ENCODE assay signal across 1 cellular context in the genomic region with DNA sequence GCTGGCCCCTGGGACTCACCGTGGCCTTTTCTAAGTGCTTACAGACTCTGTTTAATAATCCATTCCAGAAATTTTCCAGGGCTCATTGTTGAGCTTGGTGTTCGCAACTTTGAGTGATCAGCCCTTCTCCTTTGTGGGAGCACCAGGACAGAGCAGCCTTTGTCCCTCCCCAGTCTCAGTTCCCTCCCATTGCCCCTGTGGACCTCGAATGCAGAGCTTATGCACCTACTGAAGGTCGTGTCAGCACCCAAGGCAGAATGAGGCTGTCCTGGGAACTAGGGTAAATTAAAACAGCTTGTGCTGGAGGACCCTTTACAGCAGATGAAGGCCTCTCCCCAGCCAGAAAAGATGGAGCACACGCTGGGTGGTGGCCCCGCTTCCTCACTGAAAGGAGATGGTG.
TF ChIP-seq lines count a peak whose summit lies in the region.
"Not testable (repeated sequence)": the region's sequence is repeated elsewhere in the genome, so short reads cannot be mapped to it uniquely, and the experiment has no call there.

No MANE protein-coding gene starts in this region.

TF ChIP-seq in HepG2, 621 proteins besides CTCF, POLR2A, EP300 and RAD21 (continued from another document):
- TF ChIP-seq, protein P1, sequence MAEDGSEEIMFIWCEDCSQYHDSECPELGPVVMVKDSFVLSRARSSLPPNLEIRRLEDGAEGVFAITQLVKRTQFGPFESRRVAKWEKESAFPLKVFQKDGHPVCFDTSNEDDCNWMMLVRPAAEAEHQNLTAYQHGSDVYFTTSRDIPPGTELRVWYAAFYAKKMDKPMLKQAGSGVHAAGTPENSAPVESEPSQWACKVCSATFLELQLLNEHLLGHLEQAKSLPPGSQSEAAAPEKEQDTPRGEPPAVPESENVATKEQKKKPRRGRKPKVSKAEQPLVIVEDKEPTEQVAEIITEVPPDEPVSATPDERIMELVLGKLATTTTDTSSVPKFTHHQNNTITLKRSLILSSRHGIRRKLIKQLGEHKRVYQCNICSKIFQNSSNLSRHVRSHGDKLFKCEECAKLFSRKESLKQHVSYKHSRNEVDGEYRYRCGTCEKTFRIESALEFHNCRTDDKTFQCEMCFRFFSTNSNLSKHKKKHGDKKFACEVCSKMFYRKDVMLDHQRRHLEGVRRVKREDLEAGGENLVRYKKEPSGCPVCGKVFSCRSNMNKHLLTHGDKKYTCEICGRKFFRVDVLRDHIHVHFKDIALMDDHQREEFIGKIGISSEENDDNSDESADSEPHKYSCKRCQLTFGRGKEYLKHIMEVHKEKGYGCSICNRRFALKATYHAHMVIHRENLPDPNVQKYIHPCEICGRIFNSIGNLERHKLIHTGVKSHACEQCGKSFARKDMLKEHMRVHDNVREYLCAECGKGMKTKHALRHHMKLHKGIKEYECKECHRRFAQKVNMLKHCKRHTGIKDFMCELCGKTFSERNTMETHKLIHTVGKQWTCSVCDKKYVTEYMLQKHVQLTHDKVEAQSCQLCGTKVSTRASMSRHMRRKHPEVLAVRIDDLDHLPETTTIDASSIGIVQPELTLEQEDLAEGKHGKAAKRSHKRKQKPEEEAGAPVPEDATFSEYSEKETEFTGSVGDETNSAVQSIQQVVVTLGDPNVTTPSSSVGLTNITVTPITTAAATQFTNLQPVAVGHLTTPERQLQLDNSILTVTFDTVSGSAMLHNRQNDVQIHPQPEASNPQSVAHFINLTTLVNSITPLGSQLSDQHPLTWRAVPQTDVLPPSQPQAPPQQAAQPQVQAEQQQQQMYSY (CRISPR knock-in tag; IDR thresholded peaks at IDR 0.05) = peak; percentile 50; the same call in 1 of the 2 replicates
- peak; percentile 34; the same call in 1 of the 2 replicates for TF ChIP-seq SALL1 (CRISPR knock-in tag; IDR thresholded peaks at IDR 0.05)
- not testable (repeated sequence) for TF ChIP-seq SOX6 (IDR thresholded peaks at IDR 0.05)
- TF ChIP-seq SOX6 (CRISPR knock-in tag; IDR thresholded peaks at IDR 0.05) = peak; percentile 33; the same call in 1 of the 2 replicates
